17 cellular contexts compared by ENCODE assay signal in genomic region chr17:3985800-3986199, GRCh38. TPM values are rescaled to one million over a fixed set of nuclear protein-coding genes. Genes with fewer than 3 reads are reported as not detected.
DNase-seq lines count a peak whose midpoint lies in the region; ATAC-seq and TF ChIP-seq lines count a peak whose summit lies in the region.
"Had no signal": no experiment of that assay in that cellular context is flagged by ENCODE, and none has a peak within 500 bp of the region (broad histone marks: within the 10 kb centered on the region; RNA-seq: fewer than 3 reads in every experiment).

No MANE protein-coding gene starts in this region.

- TF ChIP-seq CTCF in mucosa of descending colon (IDR thresholded peaks at IDR 0.05) (no peak), GM13977 (IDR thresholded peaks at IDR 0.05; ENCODE audit: extremely low read depth, insufficient read depth, missing control alignments) (no peak)

- H3K4me3 ChIP-seq in mucosa of descending colon = no peak overlapping the region
- H3K4me3 ChIP-seq: testis had no signal

- intact Hi-C loops in left cardiac atrium (cut with DNase I) (no loop called here), mucosa of descending colon (cut with DNase I, micrococcal nuclease) (no loop called here)

- H3K36me3 ChIP-seq in mucosa of descending colon (ENCODE audit: low read depth) = no peaks in the 10 kb centered on the region

- peak; percentile 16 for DNase-seq in COLO668 (lab: John Stamatoyannopoulos, UW; ENCODE audit: unreplicated experiment)
- peak; percentile 16 for DNase-seq in NCI-H146 treated with DMSO at 0.1 percent for 48 hours (lab: John Stamatoyannopoulos, UW; ENCODE audit: unreplicated experiment)
- peak; percentile 57 for DNase-seq in left cardiac atrium
- peak in 1 of 3 donors; percentile 26 for DNase-seq in mucosa of descending colon
- no peak for DNase-seq in medulla oblongata (ENCODE audit: extremely low spot score)
- DNase-seq in mesenteric fat pad (ENCODE audit: low spot score) = no peak
- DNase-seq in GM13977 (ENCODE audit: low spot score) = no peak
- DNase-seq: activated CD4-positive, CD25-positive, alpha-beta regulatory T cell treated with anti-CD3 and anti-CD28 coated beads, Interleukin-2, amount 50 U/mL, for 72 hours; activated CD8-positive, alpha-beta T cell treated with anti-CD3 and anti-CD28 coated beads, Interleukin-2, amount 10 ng/mL, durations not matched to agents 7 days and 5 days; activated T-cell treated with anti-CD3 and anti-CD28 coated beads, Interleukin-2, amount 50 U/mL, for 1 hour; natural killer cell; NCI-H1048; NCI-H510A treated with DMSO at 0.1 percent for 48 hours; SW 1271; testis had no signal

- ATAC-seq in left cardiac atrium (no peak), mucosa of descending colon (peak; percentile 43), GM21528 (IDR thresholded peaks at IDR 0.05; ENCODE audit: low FRiP score, unreplicated experiment) (no peak)
- ATAC-seq: activated CD8-positive, alpha-beta T cell treated with anti-CD3 and anti-CD28 coated beads, Interleukin-2, amount 10 ng/mL, durations not matched to agents 7 days and 5 days; HCT116; natural killer cell had no signal

- H3K4me1 ChIP-seq in mucosa of descending colon (ENCODE audit: low read depth) = peaks cover 3% of the 10 kb centered on the region
- H3K4me1 ChIP-seq: testis had no signal

- in situ Hi-C loops in GM13977 (cut with MboI; ENCODE audit: low pct_unique_long_range_greater_than_20kb, low sequenced_read_pairs, unreplicated experiment) = no loop called here

- H3K9me3 ChIP-seq in mucosa of descending colon = no peaks in the 10 kb centered on the region
- H3K9me3 ChIP-seq: testis had no signal

RNA-seq across cellular contexts. Expression of gene ATP2A3, which starts 21.6 kb away (rescaled TPM):
- total RNA-seq in left cardiac atrium = 10 to 100 TPM in 1 of 2 donors, 1 to 10 TPM in 1; 8.6 to 12.0 TPM
- 100 to 1,000 TPM in 2 of 3 donors, 10 to 100 TPM in 1; 72.8 to 253 (median 247) TPM for total RNA-seq in mucosa of descending colon
- total RNA-seq in mesenteric fat pad = 9.7 TPM

Comparison
In these comparisons a context has a peak if more than half of its experiments do, and no peak if none do; other contexts are left out.
1. DNase-seq: peak in COLO668 (single experiment), NCI-H146 treated with DMSO at 0.1 percent for 48 hours (single experiment) and left cardiac atrium (single experiment); none in medulla oblongata (single experiment), mesenteric fat pad (single experiment) and GM13977 (single experiment).